ENCODE assay signal across 20 cellular contexts in genomic region chr9:26812217-26812616, GRCh38.
A peak's percentile ranks its signal among the peaks of the same experiment; 100 is the strongest.
DNase-seq lines count a peak whose midpoint lies in the region; ATAC-seq, FAIRE-seq and TF ChIP-seq lines count a peak whose summit lies in the region.
"Had no signal": no experiment of that assay in that cellular context is flagged by ENCODE, and none has a peak within 500 bp of the region (broad histone marks: within the 10 kb centered on the region; RNA-seq: fewer than 3 reads in every experiment).

No MANE protein-coding gene starts in this region.

- H3K4me3 ChIP-seq in GM12865 (ENCODE audit: low read depth, low read length) = no peak overlapping the region

- no peak for TF ChIP-seq CTCF in GM12865 (IDR thresholded peaks at IDR 0.05; ENCODE audit: insufficient read depth, low read depth, low read length, missing control alignments)

- peak; percentile 7 for DNase-seq in GM12865 (ENCODE audit: low read depth)
- no peak for DNase-seq in A172 (ENCODE audit: low spot score)
- no peak for DNase-seq in GM19239 (ENCODE audit: insufficient read length, low spot score)
- DNase-seq in amygdala (lab: John Stamatoyannopoulos, UW) = no peak
- DNase-seq: BE2C; Calu3; CD4-positive, alpha-beta T cell; DMS53; GOT3; Kasumi-1; NCI-H1930; NCI-H2171; NCI-H446; OCI-M1; RPMI8226 had no signal

- FAIRE-seq in GM19239 (lab: Jason Lieb, UNC) = no peak
- FAIRE-seq: HTR-8/SVneo had no signal

- ATAC-seq in GM18907 (IDR thresholded peaks at IDR 0.05; ENCODE audit: unreplicated experiment) (peak; percentile 57), GM21619 (IDR thresholded peaks at IDR 0.05; ENCODE audit: unreplicated experiment) (peak; percentile 39), HG03378 (IDR thresholded peaks at IDR 0.05; ENCODE audit: unreplicated experiment) (peak; percentile 63), GM21381 (IDR thresholded peaks at IDR 0.05; ENCODE audit: unreplicated experiment) (no peak)
